Comparison of ENCODE assay signal across 15 cellular contexts in the genomic region with DNA sequence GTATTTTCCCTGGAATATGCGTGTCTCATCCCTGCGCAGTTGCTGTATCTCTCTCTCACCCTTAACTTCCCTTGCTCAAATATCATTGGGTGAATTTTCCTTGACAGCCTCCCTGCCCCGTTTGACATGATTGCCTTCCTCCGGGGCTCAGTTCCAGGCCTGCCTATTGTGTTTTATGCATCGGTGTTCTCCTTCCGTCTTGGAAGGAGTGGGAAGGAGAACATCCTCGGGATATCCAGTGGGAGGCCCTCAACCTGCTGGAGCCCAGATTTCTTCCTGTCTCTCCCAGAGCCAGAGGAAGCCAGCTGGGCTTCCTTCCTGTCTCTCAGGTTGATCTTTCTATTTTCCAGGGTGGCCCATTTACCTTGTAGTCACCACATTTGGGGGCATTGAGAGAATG.
DNase-seq lines count a peak whose midpoint lies in the region; ATAC-seq and TF ChIP-seq lines count a peak whose summit lies in the region.
"Had no signal": no experiment of that assay in that cellular context is flagged by ENCODE, and none has a peak within 500 bp of the region (broad histone marks: within the 10 kb centered on the region; RNA-seq: fewer than 3 reads in every experiment).

No MANE protein-coding gene starts in this region.

- H3K9me3 ChIP-seq in OCI-LY7 (ENCODE audit: low read length) (no peaks in the 10 kb centered on the region), spleen (no peaks in the 10 kb centered on the region)

- peaks cover 4% of the 10 kb centered on the region for H3K27me3 Mint-ChIP-seq in glutamatergic neuron (ENCODE audit: unreplicated experiment)

- CTCF ChIA-PET in OCI-LY7 (lab: Charles Lee; ENCODE audit: unreplicated experiment): no interaction called here

- H3K4me1 Mint-ChIP-seq in glutamatergic neuron (ENCODE audit: low read depth, unreplicated experiment): peaks cover 29% of the 10 kb centered on the region

- TF ChIP-seq CTCF in OCI-LY7 (conservative IDR thresholded peaks at IDR 0.05; ENCODE audit: low read length) (no peak), glutamatergic neuron (IDR thresholded peaks at IDR 0.05; ENCODE audit: partially characterized antibody, unreplicated experiment) (no peak), spleen (IDR thresholded peaks at IDR 0.05 in 8 of 11, conservative IDR thresholded peaks at IDR 0.05 in 3 of 11) (no peak)

- H3K4me3 Mint-ChIP-seq in glutamatergic neuron (ENCODE audit: unreplicated experiment): no peak overlapping the region

- no peak for ATAC-seq in Right ventricle myocardium superior (ENCODE audit: poor library complexity)
- ATAC-seq in GM18858 (IDR thresholded peaks at IDR 0.05; ENCODE audit: unreplicated experiment): no peak

- H3K27ac ChIP-seq in OCI-LY7 (ENCODE audit: low read depth, low read length, poor library complexity, severe bottlenecking) (peak overlapping the region; percentile 99), spleen (peak overlapping the region in 6 of 8 donors; percentile 36 to 73 (median 70))
- H3K27ac ChIP-seq: C4-2B had no signal

- no TSS peak for BruUV-seq in OCI-LY7 (replicated peaks; lab: Mats Ljungman, UMichigan)

- H3K9me3 Mint-ChIP-seq in glutamatergic neuron (ENCODE audit: unreplicated experiment): peaks cover 9% of the 10 kb centered on the region

- 50 to 68% (median 63%) methylated on average over 7 of the region's 7 CpGs for whole genome bisulfite sequencing in spleen, 5 donors

- H3K36me3 ChIP-seq in OCI-LY7 (ENCODE audit: insufficient read depth, low read length) (no peaks in the 10 kb centered on the region), spleen (no peaks in the 10 kb centered on the region)

- H3K4me2 ChIP-seq in OCI-LY7 (ENCODE audit: low read length): peak overlapping the region; percentile 76

- H3K36me3 Mint-ChIP-seq in glutamatergic neuron (ENCODE audit: unreplicated experiment): no peaks in the 10 kb centered on the region

- TF ChIP-seq POLR2A in spleen (IDR thresholded peaks at IDR 0.05): no peak

- peak overlapping the region; percentile 3 for H3K27ac Mint-ChIP-seq in glutamatergic neuron (ENCODE audit: unreplicated experiment)

- H3K4me1 ChIP-seq in OCI-LY7 (ENCODE audit: insufficient read depth, low read length, poor library complexity, severe bottlenecking) (peaks cover 67% of the 10 kb centered on the region), spleen (peaks cover 29 to 57% (median 47%) of the 10 kb centered on the region in 6 donors)

- POLR2A ChIA-PET in OCI-LY7 (lab: Charles Lee): interaction anchor here (0.8 to 1.0 kb wide), 3 partner anchors 9 to 420 kb away, joined by 3 to 5 read pairs (median 3); no protein-coding TSS in a partner anchor

- no peaks in the 10 kb centered on the region for H3K79me2 ChIP-seq in OCI-LY7 (ENCODE audit: insufficient read depth, low read depth, low read length)

- H3K4me3 ChIP-seq in OCI-LY7 (ENCODE audit: low read depth, low read length, poor library complexity, severe bottlenecking) (peak overlapping the region; percentile 58), spleen (no peak overlapping the region)

- no peaks in the 10 kb centered on the region for H4K20me1 ChIP-seq in OCI-LY7 (ENCODE audit: insufficient read depth, low read length)

- DNase-seq in cardiac septum (ENCODE audit: low spot score): peak; percentile 61
- DNase-seq in Right ventricle myocardium superior: no peak
- DNase-seq in OCI-LY7 (ENCODE audit: low spot score): no peak
- DNase-seq in glutamatergic neuron: no peak
- DNase-seq in spleen: no peak
- DNase-seq in NCI-H226: no peak
- DNase-seq in RPMI8226: no peak
- DNase-seq: 8988T, HCEC 1CT, NCI-H1048, NCI-H146, NCI-H2227 treated with DMSO at 0.1 percent for 48 hours, NCI-H526 treated with DMSO at 0.1 percent for 48 hours had no signal

- no peaks in the 10 kb centered on the region for H3K27me3 ChIP-seq in spleen (replicated peaks in 1 of 7)

- intact Hi-C loops in cardiac septum (cut with DNase I) (no loop called here), Right ventricle myocardium superior (cut with DNase I) (no loop called here), OCI-LY7 (cut with micrococcal nuclease; ENCODE audit: unreplicated experiment) (loop anchor here (10.0 kb wide), 1 partner anchor 249 kb away; no protein-coding TSS in a partner anchor), spleen (cut with DNase I; ENCODE audit: low total_unique reads) (no loop called here)

- H3K9me2 ChIP-seq in OCI-LY7 (ENCODE audit: insufficient read depth, low read length): no peaks in the 10 kb centered on the region

- peak overlapping the region; percentile 93; the same call in 1 of the 2 replicates for H2AFZ ChIP-seq in OCI-LY7 (ENCODE audit: low read length)
